Comparison of ENCODE assay signal across 13 cellular contexts in the genomic region with DNA sequence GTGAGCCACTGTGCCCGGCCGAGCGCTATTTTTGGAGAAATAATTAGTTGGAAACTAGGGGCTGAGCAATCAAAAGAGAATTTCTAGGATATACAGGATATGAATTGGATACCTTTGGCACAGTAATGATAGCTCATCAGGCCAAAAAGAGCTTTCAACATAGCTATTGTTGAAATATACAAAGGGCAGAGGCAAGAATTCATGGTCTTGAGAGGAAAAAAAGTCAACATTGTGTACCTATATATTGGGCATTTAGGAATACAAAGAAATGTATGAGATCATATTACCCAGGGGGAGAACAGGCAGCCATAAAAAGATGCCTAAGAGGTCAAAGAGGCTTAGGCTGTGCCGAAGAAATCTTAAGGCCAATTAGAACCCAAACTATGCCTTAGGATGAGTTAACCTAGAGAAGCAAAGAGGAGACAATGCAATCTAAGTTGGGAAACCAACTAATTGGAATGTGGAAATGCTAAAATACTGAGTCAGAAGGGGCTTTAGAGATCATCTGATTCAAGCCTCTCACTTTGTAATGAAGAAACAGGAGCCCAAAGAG.
A peak's percentile ranks its signal among the peaks of the same experiment; 100 is the strongest.
DNase-seq lines count a peak whose midpoint lies in the region; ATAC-seq and TF ChIP-seq lines count a peak whose summit lies in the region.
"Had no signal": no experiment of that assay in that cellular context is flagged by ENCODE, and none has a peak within 500 bp of the region (broad histone marks: within the 10 kb centered on the region; RNA-seq: fewer than 3 reads in every experiment).

No MANE protein-coding gene starts in this region.

- ATAC-seq in HG03571 (IDR thresholded peaks at IDR 0.05; ENCODE audit: unreplicated experiment) = no peak
- ATAC-seq in GM21528 (IDR thresholded peaks at IDR 0.05; ENCODE audit: low FRiP score, unreplicated experiment) = no peak
- ATAC-seq in GM18861 (IDR thresholded peaks at IDR 0.05; ENCODE audit: unreplicated experiment) = no peak
- ATAC-seq in body of pancreas = no peak

- no peak for TF ChIP-seq CTCF in brain microvascular endothelial cell (IDR thresholded peaks at IDR 0.05; ENCODE audit: low read depth, low read length, missing control alignments)
- no peak for TF ChIP-seq CTCF in body of pancreas (IDR thresholded peaks at IDR 0.05)

- in situ Hi-C loops in brain microvascular endothelial cell (cut with HindIII; ENCODE audit: low pct_ligation_motif_present, low sequenced_read_pairs) = no loop called here

- H3K27ac ChIP-seq in ACC112 (ENCODE audit: low read depth, low read length) (peak overlapping the region; percentile 93), brain microvascular endothelial cell (peak overlapping the region; percentile 69), body of pancreas (no peak overlapping the region)
- H3K27ac ChIP-seq: adrenal gland, BLaER1, esophagus muscularis mucosa had no signal

- no peaks in the 10 kb centered on the region for H3K36me3 ChIP-seq in ACC112 (ENCODE audit: insufficient read depth, low read length)
- no peaks in the 10 kb centered on the region for H3K36me3 ChIP-seq in brain microvascular endothelial cell (replicated peaks)
- H3K36me3 ChIP-seq in body of pancreas (replicated peaks in 1 of 2; ENCODE audit: insufficient read depth in 1 of 2, low read depth in 2 of 2) = no peaks in the 10 kb centered on the region
- H3K36me3 ChIP-seq: adrenal gland had no signal

- peak overlapping the region; percentile 18 for H2AFZ ChIP-seq in ACC112 (ENCODE audit: low read length, unreplicated experiment)

- H3K4me1 ChIP-seq in ACC112 (ENCODE audit: control insufficient read depth, insufficient read depth, low read length, unreplicated experiment) (peaks cover 31% of the 10 kb centered on the region), body of pancreas (no peaks in the 10 kb centered on the region)
- H3K4me1 ChIP-seq: adrenal gland, BLaER1 had no signal

- no peaks in the 10 kb centered on the region for H3K9me3 ChIP-seq in body of pancreas
- H3K9me3 ChIP-seq: adrenal gland, BLaER1, esophagus muscularis mucosa had no signal

- WGBS in body of pancreas, 2 donors = 96 to 99% methylated on average over 4 of the region's 4 CpGs

- no peaks in the 10 kb centered on the region for H3K79me2 ChIP-seq in ACC112 (ENCODE audit: control insufficient read depth, insufficient read depth, low read length, unreplicated experiment)

- H3K27me3 ChIP-seq in ACC112 (ENCODE audit: insufficient read depth, low read length) (no peaks in the 10 kb centered on the region), brain microvascular endothelial cell (replicated peaks) (no peaks in the 10 kb centered on the region), body of pancreas (no peaks in the 10 kb centered on the region)
- H3K27me3 ChIP-seq: adrenal gland, BLaER1, esophagus muscularis mucosa had no signal

- DNase-seq in HPDE6-E6E7 (ENCODE audit: extremely low spot score) (peak; percentile 38), brain microvascular endothelial cell (no peak), iPS-NIHi11 (ENCODE audit: low spot score) (peak; percentile 20), body of pancreas (no peak)
- DNase-seq: adrenal gland, NCI-H1417 treated with DMSO at 0.1 percent for 48 hours, retina had no signal

- intact Hi-C loops in body of pancreas (cut with DNase I) = no loop called here

- H3K4me3 ChIP-seq in ACC112 (ENCODE audit: low read depth, low read length) (peak overlapping the region; percentile 8), brain microvascular endothelial cell (ENCODE audit: low read depth, low read length) (no peak overlapping the region), body of pancreas (no peak overlapping the region)
- H3K4me3 ChIP-seq: adrenal gland, BLaER1, esophagus muscularis mucosa had no signal

- TF ChIP-seq POLR2A in body of pancreas (IDR thresholded peaks at IDR 0.05) = no peak

Comparison
In these comparisons a context has a peak if more than half of its experiments do, and no peak if none do; other contexts are left out.
1. H3K27ac ChIP-seq: peak in ACC112 (single experiment) and brain microvascular endothelial cell (single experiment); none in body of pancreas (0 of 4).
2. DNase-seq: peak in HPDE6-E6E7 (single experiment) and iPS-NIHi11 (single experiment); none in brain microvascular endothelial cell (single experiment) and body of pancreas (0 of 4).